ENCODE assay signal across 8 cellular contexts in genomic region chr1:92961131-92961895, GRCh38. TPM values are rescaled to one million over a fixed set of nuclear protein-coding genes. Genes with fewer than 3 reads are reported as not detected.
DNase-seq lines count a peak whose midpoint lies in the region; ATAC-seq and TF ChIP-seq lines count a peak whose summit lies in the region.

DIPK1A (minus strand) TSS chr1:92961462; CDS start chr1:92961429, 33 bp downstream.

- DNase-seq in DND-41 (peak; percentile 83), KG1 (lab: John Stamatoyannopoulos, UW) (peak; percentile 31), SK-N-MC (ENCODE audit: low read depth, low spot score) (no peak), head of caudate nucleus (peak; percentile 38 to 92 (median 81)), thyroid gland (peak; percentile 76 to 79)

- ATAC-seq in DND-41 (ENCODE audit: insufficient read depth, low read depth) (peak; percentile 55), GM21717 (IDR thresholded peaks at IDR 0.05; ENCODE audit: unreplicated experiment) (peak; percentile 33)

- no peaks in the 10 kb centered on the region for H3K27me3 ChIP-seq in DND-41 (ENCODE audit: insufficient read depth, low read length, poor library complexity)
- no peaks in the 10 kb centered on the region for H3K27me3 ChIP-seq in parathyroid adenoma (ENCODE audit: control insufficient read depth, insufficient read depth, low read length)
- no peaks in the 10 kb centered on the region for H3K27me3 ChIP-seq in thyroid gland

- H3K36me3 Mint-ChIP-seq in activated naive CD4-positive, alpha-beta T cell treated with anti-CD3 and anti-CD28 coated beads, Interleukin-2, amount 50 U/mL, for 24 hours: peaks cover 2% of the 10 kb centered on the region

- TF ChIP-seq CTCF in DND-41 (IDR thresholded peaks at IDR 0.05; ENCODE audit: borderline replicate concordance, extremely low read depth, low read length, poor library complexity, severe bottlenecking): peak; percentile 40
- no peak for TF ChIP-seq CTCF in parathyroid adenoma (IDR thresholded peaks at IDR 0.05)
- peak in 2 of 6 experiments; percentile 29 to 46 for TF ChIP-seq CTCF in thyroid gland (IDR thresholded peaks at IDR 0.05)

- H3K4me1 ChIP-seq in DND-41 (ENCODE audit: insufficient read depth, low read length): peaks cover 83% of the 10 kb centered on the region
- no peaks in the 10 kb centered on the region for H3K4me1 ChIP-seq in parathyroid adenoma
- peaks cover 34 to 36% of the 10 kb centered on the region in 2 donors for H3K4me1 ChIP-seq in thyroid gland

- WGBS in thyroid gland, 2 donors: 0% methylated on average over 2 of the region's 103 CpGs; no CpG with 5 or more reads in 1 of the 2 donors

- intact Hi-C loops in head of caudate nucleus (cut with DNase I) (loop anchor here (5.0 kb wide), 1 partner anchor 116 kb away; the partner anchor contains the start of gene MTF2), thyroid gland (cut with DNase I) (loop anchor here (2.0 kb wide), 1 partner anchor 103 kb away; no protein-coding TSS in a partner anchor)

- peak within 1 kb of the TSS; percentile 67 to 70 for H3K4me3 ChIP-seq in DND-41 (ENCODE audit: low read depth in 1 of 2, low read length in 2 of 2)
- peak within 1 kb of the TSS; percentile 91 for H3K4me3 ChIP-seq in SK-N-MC
- peak within 1 kb of the TSS; percentile 84 for H3K4me3 ChIP-seq in parathyroid adenoma (ENCODE audit: low read depth, low read length)
- H3K4me3 ChIP-seq in thyroid gland (replicated peaks in 1 of 3): peak within 1 kb of the TSS; percentile 38 to 87 (median 85)

- H3K79me2 ChIP-seq in DND-41 (ENCODE audit: insufficient read depth, low read length) (peaks cover 59% of the 10 kb centered on the region), parathyroid adenoma (no peaks in the 10 kb centered on the region)

- peak in 1 of 2 donors; percentile 87 for TF ChIP-seq POLR2A in thyroid gland (IDR thresholded peaks at IDR 0.05)

- peak within 1 kb of the TSS; percentile 98 for H3K27ac Mint-ChIP-seq in activated naive CD4-positive, alpha-beta T cell treated with anti-CD3 and anti-CD28 coated beads, Interleukin-2, amount 50 U/mL, for 24 hours

- peak within 1 kb of the TSS; percentile 88 for H3K4me2 ChIP-seq in DND-41 (ENCODE audit: insufficient read depth, low read length)
- H3K4me2 ChIP-seq in parathyroid adenoma (ENCODE audit: low read length): peak within 1 kb of the TSS; percentile 99

- H3K9me3 ChIP-seq in DND-41 (ENCODE audit: insufficient read depth, low read length, severe bottlenecking) (no peaks in the 10 kb centered on the region), SK-N-MC (ENCODE audit: low read depth, low read length) (no peaks in the 10 kb centered on the region), parathyroid adenoma (ENCODE audit: control insufficient read depth, low read length) (no peaks in the 10 kb centered on the region), thyroid gland (no peaks in the 10 kb centered on the region)

- H3K27me3 Mint-ChIP-seq in activated naive CD4-positive, alpha-beta T cell treated with anti-CD3 and anti-CD28 coated beads, Interleukin-2, amount 50 U/mL, for 24 hours: no peaks in the 10 kb centered on the region

- peak within 1 kb of the TSS; percentile 97 for H3K4me3 Mint-ChIP-seq in activated naive CD4-positive, alpha-beta T cell treated with anti-CD3 and anti-CD28 coated beads, Interleukin-2, amount 50 U/mL, for 24 hours

- peak within 1 kb of the TSS; percentile 97 for H3K27ac ChIP-seq in DND-41 (ENCODE audit: low read length)
- H3K27ac ChIP-seq in SK-N-MC: no peak within 1 kb of the TSS
- peak within 1 kb of the TSS; percentile 89 for H3K27ac ChIP-seq in parathyroid adenoma
- H3K27ac ChIP-seq in thyroid gland: peak within 1 kb of the TSS; percentile 90 to 96 (median 92)

- no peaks in the 10 kb centered on the region for H3K9me3 Mint-ChIP-seq in activated naive CD4-positive, alpha-beta T cell treated with anti-CD3 and anti-CD28 coated beads, Interleukin-2, amount 50 U/mL, for 24 hours

- H3K36me3 ChIP-seq in DND-41 (ENCODE audit: insufficient read depth, low read length): no peaks in the 10 kb centered on the region; the same call in 1 of the 2 replicates
- H3K36me3 ChIP-seq in SK-N-MC (ENCODE audit: insufficient read depth, low read length): no peaks in the 10 kb centered on the region
- no peaks in the 10 kb centered on the region for H3K36me3 ChIP-seq in parathyroid adenoma (ENCODE audit: control insufficient read depth, insufficient read depth, low read length)
- H3K36me3 ChIP-seq in thyroid gland: no peaks in the 10 kb centered on the region

- H2AFZ ChIP-seq in DND-41 (ENCODE audit: low read depth, low read length) (peak within 1 kb of the TSS; percentile 88), parathyroid adenoma (peak within 1 kb of the TSS; percentile 86)

- no peaks in the 10 kb centered on the region for H4K20me1 ChIP-seq in DND-41 (ENCODE audit: insufficient read depth, low read length)

- H3K4me1 Mint-ChIP-seq in activated naive CD4-positive, alpha-beta T cell treated with anti-CD3 and anti-CD28 coated beads, Interleukin-2, amount 50 U/mL, for 24 hours: peaks cover 35% of the 10 kb centered on the region

- H3K9ac ChIP-seq in DND-41 (ENCODE audit: low read depth, low read length): peak within 1 kb of the TSS; percentile 95
- peak within 1 kb of the TSS; percentile 65 for H3K9ac ChIP-seq in SK-N-MC (ENCODE audit: insufficient read length)
- H3K9ac ChIP-seq in parathyroid adenoma: peak within 1 kb of the TSS; percentile 61

RNA-seq across cellular contexts. Expression of gene DIPK1A, which starts in this region (rescaled TPM):
- 10 to 100 TPM; 11.7 to 17.5 (median 15.1) TPM for total RNA-seq in thyroid gland
